ENCODE assay signal across 5 cellular contexts in the genomic region with DNA sequence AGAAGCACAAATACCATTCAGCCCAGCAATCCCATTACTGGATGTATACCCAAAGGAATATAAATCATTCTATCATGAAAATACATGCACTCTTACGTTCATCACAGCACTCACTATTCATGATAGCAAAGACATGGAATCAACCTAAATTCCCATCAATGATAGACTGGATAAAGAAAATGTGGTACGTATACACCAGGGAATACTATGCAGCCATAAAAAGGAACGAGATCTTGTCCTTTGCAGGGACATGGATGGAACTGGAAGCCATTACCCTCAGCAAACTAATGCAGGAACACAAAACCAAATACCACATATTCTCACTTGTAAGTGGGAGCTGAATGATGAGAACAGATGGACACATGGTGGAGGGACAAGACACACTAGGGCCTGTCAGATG. TPM values are rescaled to one million over a fixed set of nuclear protein-coding genes. Genes with fewer than 3 reads are reported as not detected.
"Had no signal": no experiment of that assay in that cellular context is flagged by ENCODE, and none has a peak within 500 bp of the region (broad histone marks: within the 10 kb centered on the region; RNA-seq: fewer than 3 reads in every experiment).

No MANE protein-coding gene starts in this region.

RNA-seq across cellular contexts. Expression of gene ACSM6, which starts 46.1 kb away (rescaled TPM):
- total RNA-seq: HepG2, HT-29, HT1080, IMR-90 had no signal
- polyA plus RNA-seq: HepG2, IgD-negative memory B cell, IMR-90 had no signal
